ENCODE assay signal across 1 cellular context in the genomic region with DNA sequence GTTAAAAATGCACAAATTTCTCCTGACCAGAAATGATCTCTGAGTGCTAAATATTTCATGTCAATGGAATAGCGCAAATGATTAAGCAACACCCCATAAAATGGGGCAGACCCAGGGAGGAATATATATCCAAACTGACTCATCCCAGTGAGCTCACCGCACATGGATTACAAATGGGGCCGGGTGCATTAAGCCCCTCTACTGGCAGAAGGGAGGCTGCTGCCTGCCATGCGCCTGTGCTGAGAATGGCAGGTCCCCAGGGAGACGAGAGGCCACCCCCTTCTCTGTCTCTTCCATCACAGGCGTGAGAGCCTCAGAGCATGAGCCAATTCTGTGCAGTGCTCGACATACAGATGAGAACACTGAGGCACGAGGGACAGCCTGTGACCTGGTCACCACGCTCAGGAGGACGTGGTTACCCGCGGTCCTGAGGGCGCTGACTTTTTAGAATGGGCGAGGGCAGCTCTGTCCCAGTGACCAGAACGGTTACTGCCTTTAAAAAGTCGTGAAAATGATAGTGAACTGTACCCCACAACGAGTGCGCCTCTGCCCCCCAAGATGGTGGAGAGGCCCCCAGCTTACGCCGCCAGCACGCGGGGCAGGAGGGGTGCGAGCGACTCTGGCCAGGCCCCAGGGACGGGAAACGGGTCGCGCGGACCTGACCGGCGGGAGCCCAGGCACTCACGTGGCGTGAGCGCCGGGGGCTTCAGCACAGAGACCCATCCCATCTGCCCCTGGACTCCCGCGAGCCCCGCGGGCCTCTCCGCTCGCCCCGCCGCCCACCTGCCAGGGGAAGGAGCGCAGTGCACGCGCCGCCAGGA.
TF ChIP-seq lines count a peak whose summit lies in the region.

No MANE protein-coding gene starts in this region.

TF ChIP-seq in HepG2, 621 proteins besides CTCF, POLR2A, EP300 and RAD21:
- peak; percentile 21; the same call in 1 of the 2 replicates for TF ChIP-seq SALL1 (CRISPR knock-in tag; IDR thresholded peaks at IDR 0.05)
- peak; percentile 19; the same call in 1 of the 2 replicates for TF ChIP-seq NRL (CRISPR knock-in tag; IDR thresholded peaks at IDR 0.05; ENCODE audit: borderline replicate concordance)
- TF ChIP-seq ZFX (CRISPR knock-in tag; IDR thresholded peaks at IDR 0.05; ENCODE audit: low read depth): 0 out of 2 replicates have a peak, but pooled peaks have one; percentile 19
- TF ChIP-seq, protein P1, sequence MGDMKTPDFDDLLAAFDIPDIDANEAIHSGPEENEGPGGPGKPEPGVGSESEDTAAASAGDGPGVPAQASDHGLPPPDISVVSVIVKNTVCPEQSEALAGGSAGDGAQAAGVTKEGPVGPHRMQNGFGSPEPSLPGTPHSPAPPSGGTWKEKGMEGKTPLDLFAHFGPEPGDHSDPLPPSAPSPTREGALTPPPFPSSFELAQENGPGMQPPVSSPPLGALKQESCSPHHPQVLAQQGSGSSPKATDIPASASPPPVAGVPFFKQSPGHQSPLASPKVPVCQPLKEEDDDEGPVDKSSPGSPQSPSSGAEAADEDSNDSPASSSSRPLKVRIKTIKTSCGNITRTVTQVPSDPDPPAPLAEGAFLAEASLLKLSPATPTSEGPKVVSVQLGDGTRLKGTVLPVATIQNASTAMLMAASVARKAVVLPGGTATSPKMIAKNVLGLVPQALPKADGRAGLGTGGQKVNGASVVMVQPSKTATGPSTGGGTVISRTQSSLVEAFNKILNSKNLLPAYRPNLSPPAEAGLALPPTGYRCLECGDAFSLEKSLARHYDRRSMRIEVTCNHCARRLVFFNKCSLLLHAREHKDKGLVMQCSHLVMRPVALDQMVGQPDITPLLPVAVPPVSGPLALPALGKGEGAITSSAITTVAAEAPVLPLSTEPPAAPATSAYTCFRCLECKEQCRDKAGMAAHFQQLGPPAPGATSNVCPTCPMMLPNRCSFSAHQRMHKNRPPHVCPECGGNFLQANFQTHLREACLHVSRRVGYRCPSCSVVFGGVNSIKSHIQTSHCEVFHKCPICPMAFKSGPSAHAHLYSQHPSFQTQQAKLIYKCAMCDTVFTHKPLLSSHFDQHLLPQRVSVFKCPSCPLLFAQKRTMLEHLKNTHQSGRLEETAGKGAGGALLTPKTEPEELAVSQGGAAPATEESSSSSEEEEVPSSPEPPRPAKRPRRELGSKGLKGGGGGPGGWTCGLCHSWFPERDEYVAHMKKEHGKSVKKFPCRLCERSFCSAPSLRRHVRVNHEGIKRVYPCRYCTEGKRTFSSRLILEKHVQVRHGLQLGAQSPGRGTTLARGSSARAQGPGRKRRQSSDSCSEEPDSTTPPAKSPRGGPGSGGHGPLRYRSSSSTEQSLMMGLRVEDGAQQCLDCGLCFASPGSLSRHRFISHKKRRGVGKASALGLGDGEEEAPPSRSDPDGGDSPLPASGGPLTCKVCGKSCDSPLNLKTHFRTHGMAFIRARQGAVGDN (CRISPR knock-in tag; IDR thresholded peaks at IDR 0.05): peak; percentile 71
- TF ChIP-seq, protein P2, sequence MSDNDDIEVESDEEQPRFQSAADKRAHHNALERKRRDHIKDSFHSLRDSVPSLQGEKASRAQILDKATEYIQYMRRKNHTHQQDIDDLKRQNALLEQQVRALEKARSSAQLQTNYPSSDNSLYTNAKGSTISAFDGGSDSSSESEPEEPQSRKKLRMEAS (IDR thresholded peaks at IDR 0.05): peak; percentile 76
- TF ChIP-seq ZNF501 (CRISPR knock-in tag; IDR thresholded peaks at IDR 0.05): 0 out of 2 replicates have a peak, but pooled peaks have one; percentile 28
- TF ChIP-seq RXRA (CRISPR knock-in tag; IDR thresholded peaks at IDR 0.05): peak; percentile 28; the same call in 1 of the 2 replicates
- TF ChIP-seq TAF1 (CRISPR knock-in tag; IDR thresholded peaks at IDR 0.05): peak; percentile 54
- TF ChIP-seq ZFY (CRISPR knock-in tag; IDR thresholded peaks at IDR 0.05): peak; percentile 62; the same call in 1 of the 2 replicates
- TF ChIP-seq SALL2 (CRISPR knock-in tag; IDR thresholded peaks at IDR 0.05): peak; percentile 74; the same call in 1 of the 2 replicates
- TF ChIP-seq DMAP1 (CRISPR knock-in tag; IDR thresholded peaks at IDR 0.05): peak; percentile 29; the same call in 1 of the 2 replicates
- TF ChIP-seq, protein P3, sequence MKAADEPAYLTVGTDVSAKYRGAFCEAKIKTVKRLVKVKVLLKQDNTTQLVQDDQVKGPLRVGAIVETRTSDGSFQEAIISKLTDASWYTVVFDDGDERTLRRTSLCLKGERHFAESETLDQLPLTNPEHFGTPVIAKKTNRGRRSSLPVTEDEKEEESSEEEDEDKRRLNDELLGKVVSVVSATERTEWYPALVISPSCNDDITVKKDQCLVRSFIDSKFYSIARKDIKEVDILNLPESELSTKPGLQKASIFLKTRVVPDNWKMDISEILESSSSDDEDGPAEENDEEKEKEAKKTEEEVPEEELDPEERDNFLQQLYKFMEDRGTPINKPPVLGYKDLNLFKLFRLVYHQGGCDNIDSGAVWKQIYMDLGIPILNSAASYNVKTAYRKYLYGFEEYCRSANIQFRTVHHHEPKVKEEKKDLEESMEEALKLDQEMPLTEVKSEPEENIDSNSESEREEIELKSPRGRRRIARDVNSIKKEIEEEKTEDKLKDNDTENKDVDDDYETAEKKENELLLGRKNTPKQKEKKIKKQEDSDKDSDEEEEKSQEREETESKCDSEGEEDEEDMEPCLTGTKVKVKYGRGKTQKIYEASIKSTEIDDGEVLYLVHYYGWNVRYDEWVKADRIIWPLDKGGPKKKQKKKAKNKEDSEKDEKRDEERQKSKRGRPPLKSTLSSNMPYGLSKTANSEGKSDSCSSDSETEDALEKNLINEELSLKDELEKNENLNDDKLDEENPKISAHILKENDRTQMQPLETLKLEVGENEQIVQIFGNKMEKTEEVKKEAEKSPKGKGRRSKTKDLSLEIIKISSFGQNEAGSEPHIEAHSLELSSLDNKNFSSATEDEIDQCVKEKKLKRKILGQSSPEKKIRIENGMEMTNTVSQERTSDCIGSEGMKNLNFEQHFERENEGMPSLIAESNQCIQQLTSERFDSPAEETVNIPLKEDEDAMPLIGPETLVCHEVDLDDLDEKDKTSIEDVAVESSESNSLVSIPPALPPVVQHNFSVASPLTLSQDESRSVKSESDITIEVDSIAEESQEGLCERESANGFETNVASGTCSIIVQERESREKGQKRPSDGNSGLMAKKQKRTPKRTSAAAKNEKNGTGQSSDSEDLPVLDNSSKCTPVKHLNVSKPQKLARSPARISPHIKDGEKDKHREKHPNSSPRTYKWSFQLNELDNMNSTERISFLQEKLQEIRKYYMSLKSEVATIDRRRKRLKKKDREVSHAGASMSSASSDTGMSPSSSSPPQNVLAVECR (CRISPR knock-in tag; IDR thresholded peaks at IDR 0.05; ENCODE audit: borderline replicate concordance): peak; percentile 58; the same call in 1 of the 2 replicates
- 0 out of 2 replicates have a peak, but pooled peaks have one; percentile 39 for TF ChIP-seq ZNF558 (CRISPR knock-in tag; IDR thresholded peaks at IDR 0.05; ENCODE audit: borderline replicate concordance)
- TF ChIP-seq, protein P4, sequence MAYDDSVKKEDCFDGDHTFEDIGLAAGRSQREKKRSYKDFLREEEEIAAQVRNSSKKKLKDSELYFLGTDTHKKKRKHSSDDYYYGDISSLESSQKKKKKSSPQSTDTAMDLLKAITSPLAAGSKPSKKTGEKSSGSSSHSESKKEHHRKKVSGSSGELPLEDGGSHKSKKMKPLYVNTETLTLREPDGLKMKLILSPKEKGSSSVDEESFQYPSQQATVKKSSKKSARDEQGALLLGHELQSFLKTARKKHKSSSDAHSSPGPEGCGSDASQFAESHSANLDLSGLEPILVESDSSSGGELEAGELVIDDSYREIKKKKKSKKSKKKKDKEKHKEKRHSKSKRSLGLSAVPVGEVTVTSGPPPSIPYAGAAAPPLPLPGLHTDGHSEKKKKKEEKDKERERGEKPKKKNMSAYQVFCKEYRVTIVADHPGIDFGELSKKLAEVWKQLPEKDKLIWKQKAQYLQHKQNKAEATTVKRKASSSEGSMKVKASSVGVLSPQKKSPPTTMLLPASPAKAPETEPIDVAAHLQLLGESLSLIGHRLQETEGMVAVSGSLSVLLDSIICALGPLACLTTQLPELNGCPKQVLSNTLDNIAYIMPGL (CRISPR knock-in tag; IDR thresholded peaks at IDR 0.05; ENCODE audit: borderline replicate concordance in 1 of 2, low read depth in 1 of 2): peak in 1 of 2 experiments; percentile 46; a peak in 1 of 4 replicates
- TF ChIP-seq PHF20 (CRISPR knock-in tag; IDR thresholded peaks at IDR 0.05): 0 out of 2 replicates have a peak, but pooled peaks have one; percentile 37
- TF ChIP-seq, protein P5, sequence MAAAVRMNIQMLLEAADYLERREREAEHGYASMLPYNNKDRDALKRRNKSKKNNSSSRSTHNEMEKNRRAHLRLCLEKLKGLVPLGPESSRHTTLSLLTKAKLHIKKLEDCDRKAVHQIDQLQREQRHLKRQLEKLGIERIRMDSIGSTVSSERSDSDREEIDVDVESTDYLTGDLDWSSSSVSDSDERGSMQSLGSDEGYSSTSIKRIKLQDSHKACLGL (CRISPR knock-in tag; IDR thresholded peaks at IDR 0.05): peak; percentile 81; the same call in 1 of the 2 replicates
- TF ChIP-seq, protein P6, sequence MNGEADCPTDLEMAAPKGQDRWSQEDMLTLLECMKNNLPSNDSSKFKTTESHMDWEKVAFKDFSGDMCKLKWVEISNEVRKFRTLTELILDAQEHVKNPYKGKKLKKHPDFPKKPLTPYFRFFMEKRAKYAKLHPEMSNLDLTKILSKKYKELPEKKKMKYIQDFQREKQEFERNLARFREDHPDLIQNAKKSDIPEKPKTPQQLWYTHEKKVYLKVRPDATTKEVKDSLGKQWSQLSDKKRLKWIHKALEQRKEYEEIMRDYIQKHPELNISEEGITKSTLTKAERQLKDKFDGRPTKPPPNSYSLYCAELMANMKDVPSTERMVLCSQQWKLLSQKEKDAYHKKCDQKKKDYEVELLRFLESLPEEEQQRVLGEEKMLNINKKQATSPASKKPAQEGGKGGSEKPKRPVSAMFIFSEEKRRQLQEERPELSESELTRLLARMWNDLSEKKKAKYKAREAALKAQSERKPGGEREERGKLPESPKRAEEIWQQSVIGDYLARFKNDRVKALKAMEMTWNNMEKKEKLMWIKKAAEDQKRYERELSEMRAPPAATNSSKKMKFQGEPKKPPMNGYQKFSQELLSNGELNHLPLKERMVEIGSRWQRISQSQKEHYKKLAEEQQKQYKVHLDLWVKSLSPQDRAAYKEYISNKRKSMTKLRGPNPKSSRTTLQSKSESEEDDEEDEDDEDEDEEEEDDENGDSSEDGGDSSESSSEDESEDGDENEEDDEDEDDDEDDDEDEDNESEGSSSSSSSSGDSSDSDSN (CRISPR knock-in tag; IDR thresholded peaks at IDR 0.05): peak; percentile 38; the same call in 1 of the 2 replicates
- 0 out of 2 replicates have a peak, but pooled peaks have one; percentile 30 for TF ChIP-seq ZNF235 (CRISPR knock-in tag; IDR thresholded peaks at IDR 0.05; ENCODE audit: borderline replicate concordance)
- peak; percentile 78; the same call in 1 of the 2 replicates for TF ChIP-seq RBFOX2 (IDR thresholded peaks at IDR 0.05; ENCODE audit: low read depth, low read length)
- 0 out of 2 replicates have a peak, but pooled peaks have one; percentile 42 for TF ChIP-seq ZNF138 (CRISPR knock-in tag; IDR thresholded peaks at IDR 0.05; ENCODE audit: low read depth)
- TF ChIP-seq MYC (CRISPR knock-in tag; IDR thresholded peaks at IDR 0.05; ENCODE audit: borderline replicate concordance): peak; percentile 43; the same call in 1 of the 2 replicates
- TF ChIP-seq, protein P7, sequence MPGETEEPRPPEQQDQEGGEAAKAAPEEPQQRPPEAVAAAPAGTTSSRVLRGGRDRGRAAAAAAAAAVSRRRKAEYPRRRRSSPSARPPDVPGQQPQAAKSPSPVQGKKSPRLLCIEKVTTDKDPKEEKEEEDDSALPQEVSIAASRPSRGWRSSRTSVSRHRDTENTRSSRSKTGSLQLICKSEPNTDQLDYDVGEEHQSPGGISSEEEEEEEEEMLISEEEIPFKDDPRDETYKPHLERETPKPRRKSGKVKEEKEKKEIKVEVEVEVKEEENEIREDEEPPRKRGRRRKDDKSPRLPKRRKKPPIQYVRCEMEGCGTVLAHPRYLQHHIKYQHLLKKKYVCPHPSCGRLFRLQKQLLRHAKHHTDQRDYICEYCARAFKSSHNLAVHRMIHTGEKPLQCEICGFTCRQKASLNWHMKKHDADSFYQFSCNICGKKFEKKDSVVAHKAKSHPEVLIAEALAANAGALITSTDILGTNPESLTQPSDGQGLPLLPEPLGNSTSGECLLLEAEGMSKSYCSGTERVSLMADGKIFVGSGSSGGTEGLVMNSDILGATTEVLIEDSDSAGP (CRISPR knock-in tag; IDR thresholded peaks at IDR 0.05; ENCODE audit: borderline replicate concordance): peak; percentile 47; the same call in 1 of the 2 replicates
- TF ChIP-seq BORCS8-MEF2B (CRISPR knock-in tag; IDR thresholded peaks at IDR 0.05): 0 out of 2 replicates have a peak, but pooled peaks have one; percentile 35
